In the genomic region with DNA sequence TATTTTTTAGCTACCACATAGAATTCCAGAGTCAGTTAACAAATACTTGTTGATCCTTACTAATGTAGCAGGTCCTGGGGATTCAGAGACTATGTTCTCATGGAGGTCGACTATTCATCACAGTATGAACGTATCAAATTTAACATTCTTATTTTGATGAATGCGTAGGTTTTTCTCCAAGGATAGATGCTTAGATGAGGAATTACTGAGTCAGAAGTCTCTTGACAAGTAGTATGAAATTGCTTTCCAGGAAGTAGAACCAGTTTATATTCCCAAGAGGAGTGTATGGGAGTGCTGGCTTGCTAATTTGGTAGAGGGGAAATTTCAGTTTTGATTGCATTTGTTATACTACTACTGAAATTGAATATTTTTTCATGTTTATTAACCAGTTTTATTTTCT, we compare ENCODE assay signal across 24 cellular contexts. TPM values are rescaled to one million over a fixed set of nuclear protein-coding genes. Genes with fewer than 3 reads are reported as not detected.
A peak's percentile ranks its signal among the peaks of the same experiment; 100 is the strongest.
DNase-seq lines count a peak whose midpoint lies in the region; ATAC-seq, FAIRE-seq and TF ChIP-seq lines count a peak whose summit lies in the region.
"Had no signal": no experiment of that assay in that cellular context is flagged by ENCODE, and none has a peak within 500 bp of the region (broad histone marks: within the 10 kb centered on the region; RNA-seq: fewer than 3 reads in every experiment).

No MANE protein-coding gene starts in this region.

- H3K36me3 ChIP-seq in astrocyte (ENCODE audit: insufficient read depth, low read length) (no peaks in the 10 kb centered on the region), uterus (no peaks in the 10 kb centered on the region)
- H3K36me3 ChIP-seq: heart right ventricle, prostate gland had no signal

- H3K4me2 ChIP-seq in astrocyte (ENCODE audit: low read length): no peak overlapping the region

- H3K4me3 ChIP-seq in astrocyte (ENCODE audit: insufficient read depth, low read depth, low read length) (no peak overlapping the region), fibroblast of the aortic adventitia (ENCODE audit: low read depth, low read length) (no peak overlapping the region), uterus (no peak overlapping the region)
- H3K4me3 ChIP-seq: heart right ventricle, mucosa of descending colon, prostate gland, tibial nerve had no signal

- H3K9me3 ChIP-seq in astrocyte (ENCODE audit: insufficient read depth, low read depth, low read length): peaks cover 4% of the 10 kb centered on the region
- H3K9me3 ChIP-seq in uterus: no peaks in the 10 kb centered on the region
- H3K9me3 ChIP-seq: prostate gland had no signal

- H3K36me3 Mint-ChIP-seq in astrocyte (ENCODE audit: low read depth, unreplicated experiment): no peaks in the 10 kb centered on the region

- H2AFZ ChIP-seq in astrocyte (ENCODE audit: low read depth, low read length): no peak overlapping the region

- DNase-seq in HCEC 1CT (peak; percentile 83), astrocyte (ENCODE audit: low read depth) (peak; percentile 66), fibroblast of the aortic adventitia (ENCODE audit: low read depth) (peak; percentile 55), uterus (no peak), GM20000 (ENCODE audit: low spot score) (no peak), foreskin melanocyte (no peak)
- DNase-seq: AML-193; COR-L47; DND-41; erythroblast; heart right ventricle; KG1; mucosa of descending colon; NCI-H1694 treated with DMSO at 0.1 percent for 48 hours; NCI-H69; SHP77; small intestine; stimulated activated naive CD4-positive, alpha-beta T cell treated with Interleukin-2 at 50 U/mL for 16 hours had no signal

- H3K4me3 Mint-ChIP-seq in astrocyte (ENCODE audit: unreplicated experiment): no peak overlapping the region
- H3K4me3 Mint-ChIP-seq: neural crest cell had no signal

- no peaks in the 10 kb centered on the region for H3K27me3 Mint-ChIP-seq in astrocyte (ENCODE audit: low read depth, unreplicated experiment)

- peaks cover 13% of the 10 kb centered on the region for H3K4me1 Mint-ChIP-seq in astrocyte (ENCODE audit: low read depth, unreplicated experiment)

- no peak for TF ChIP-seq POLR2A in uterus (IDR thresholded peaks at IDR 0.05)

- H3K27me3 ChIP-seq in astrocyte (ENCODE audit: insufficient read depth, low read length) (no peaks in the 10 kb centered on the region), uterus (no peaks in the 10 kb centered on the region)
- H3K27me3 ChIP-seq: heart right ventricle, tibial nerve had no signal

- peaks cover 18% of the 10 kb centered on the region for H3K9me3 Mint-ChIP-seq in astrocyte (ENCODE audit: unreplicated experiment)
- H3K9me3 Mint-ChIP-seq: neural crest cell had no signal

- no peak for ATAC-seq in GM21529 (IDR thresholded peaks at IDR 0.05; ENCODE audit: unreplicated experiment)
- ATAC-seq: mucosa of descending colon had no signal

- intact Hi-C loops in uterus (cut with DNase I; ENCODE audit: low total_unique reads): no loop called here

- no peaks in the 10 kb centered on the region for H4K20me1 ChIP-seq in astrocyte (ENCODE audit: insufficient read depth, low read length)

- no peaks in the 10 kb centered on the region for H3K79me2 ChIP-seq in astrocyte (ENCODE audit: insufficient read depth, low read length)

- FAIRE-seq in astrocyte (lab: Jason Lieb, UNC): no peak
- FAIRE-seq: GM18507, TTC549 had no signal

- no peak overlapping the region for H3K9ac ChIP-seq in astrocyte (ENCODE audit: low read length)

- H3K27ac ChIP-seq in astrocyte (ENCODE audit: low read depth, low read length) (no peak overlapping the region), uterus (peak overlapping the region; percentile 24 to 31)
- H3K27ac ChIP-seq: prostate gland, tibial nerve had no signal

- H3K4me1 ChIP-seq in astrocyte (ENCODE audit: insufficient read depth, low read length): no peaks in the 10 kb centered on the region
- H3K4me1 ChIP-seq in uterus: peaks cover 0 to 4% of the 10 kb centered on the region in 2 donors
- H3K4me1 ChIP-seq: prostate gland, tibial nerve had no signal

- no peak overlapping the region for H3K27ac Mint-ChIP-seq in astrocyte (ENCODE audit: unreplicated experiment)

- TF ChIP-seq CTCF in astrocyte (IDR thresholded peaks at IDR 0.05; ENCODE audit: insufficient read depth, low read depth, low read length) (no peak), fibroblast of the aortic adventitia (IDR thresholded peaks at IDR 0.05; ENCODE audit: insufficient read depth, low read length) (no peak), uterus (IDR thresholded peaks at IDR 0.05) (no peak), GM20000 (IDR thresholded peaks at IDR 0.05; ENCODE audit: extremely low read depth, missing control alignments) (no peak)

RNA-seq across cellular contexts. Expression of a gene that starts 42.8 kb away (rescaled TPM):
- 7.6 and 8.8 TPM in 2 replicates for total RNA-seq in astrocyte
- 12.4 and 12.9 TPM in 2 replicates for total RNA-seq in fibroblast of the aortic adventitia (ENCODE audit: low replicate concordance)
- total RNA-seq in uterus: 100 to 1,000 TPM in 1 of 4 donors, 10 to 100 TPM in 3; 26.4 to 105 (median 49.2) TPM

Comparison
In these comparisons a context has a peak if more than half of its experiments do, and no peak if none do; other contexts are left out.
1. DNase-seq: peak in HCEC 1CT (single experiment), astrocyte (single experiment) and fibroblast of the aortic adventitia (single experiment); none in uterus (0 of 2), GM20000 (single experiment) and foreskin melanocyte (single experiment).